24 cellular contexts compared by ENCODE assay signal in genomic region chr9:123584202-123585176, GRCh38.
DNase-seq lines count a peak whose midpoint lies in the region; ATAC-seq, FAIRE-seq and TF ChIP-seq lines count a peak whose summit lies in the region.
"Had no signal": no experiment of that assay in that cellular context is flagged by ENCODE, and none has a peak within 500 bp of the region (broad histone marks: within the 10 kb centered on the region; RNA-seq: fewer than 3 reads in every experiment).

No MANE protein-coding gene starts in this region.

- no TSS peak for BruUV-seq in mammary epithelial cell (replicated peaks; lab: Mats Ljungman, UMichigan)

- H3K79me2 ChIP-seq in mammary epithelial cell (ENCODE audit: insufficient read depth, low read length): no peaks in the 10 kb centered on the region

- H3K4me1 ChIP-seq in mammary epithelial cell (ENCODE audit: insufficient read depth, low read length): no peaks in the 10 kb centered on the region
- no peaks in the 10 kb centered on the region for H3K4me1 ChIP-seq in lower lobe of right lung
- no peaks in the 10 kb centered on the region for H3K4me1 ChIP-seq in heart right ventricle
- H3K4me1 ChIP-seq: suprapubic skin had no signal

- ATAC-seq in lower lobe of right lung (peak; percentile 85 to 87), heart right ventricle (no peak)
- ATAC-seq: GM12878, K562, Right ventricle myocardium inferior, sciatic nerve had no signal

- H3K4me3 ChIP-seq in mammary epithelial cell (replicated peaks in 1 of 3; ENCODE audit: insufficient read depth in 1 of 3, low read depth in 2 of 3, low read length in 3 of 3) (no peak overlapping the region), lower lobe of right lung (no peak overlapping the region), WERI-Rb-1 (ENCODE audit: low read depth, low read length) (no peak overlapping the region), heart right ventricle (no peak overlapping the region)
- H3K4me3 ChIP-seq: dorsolateral prefrontal cortex, GM12878, K562, suprapubic skin had no signal

- H3K4me2 ChIP-seq in mammary epithelial cell (ENCODE audit: insufficient read depth, low read depth, low read length): no peak overlapping the region

- H3K36me3 ChIP-seq in mammary epithelial cell (ENCODE audit: insufficient read depth, low read length) (no peaks in the 10 kb centered on the region), lower lobe of right lung (no peaks in the 10 kb centered on the region), WERI-Rb-1 (peaks cover 5% of the 10 kb centered on the region), heart right ventricle (peaks cover 0 to 26% (median 0%) of the 10 kb centered on the region in 9 donors)

- FAIRE-seq in RCC 7860 (lab: Jason Lieb, UNC): no peak
- FAIRE-seq: frontal cortex, GM12878, islet of Langerhans, K562 had no signal

- intact Hi-C loops in mammary epithelial cell (cut with micrococcal nuclease) (no loop called here), lower lobe of right lung (cut with DNase I) (no loop called here), heart right ventricle (cut with DNase I) (no loop called here)

- in situ Hi-C loops in T47D (cut with HindIII; ENCODE audit: low pct_unique_long_range_greater_than_20kb, low sequenced_read_pairs) (no loop called here), mammary epithelial cell (cut with MboI; ENCODE audit: low sequenced_read_pairs in 2 of 2) (no loop called here)

- H3K9me3 ChIP-seq in mammary epithelial cell (replicated peaks; ENCODE audit: insufficient read depth, low read length) (no peaks in the 10 kb centered on the region), lower lobe of right lung (no peaks in the 10 kb centered on the region), WERI-Rb-1 (ENCODE audit: severe bottlenecking) (peaks cover 9% of the 10 kb centered on the region), heart right ventricle (peaks cover 0 to 23% (median 0%) of the 10 kb centered on the region in 11 donors)

- DNase-seq in T47D (ENCODE audit: low read depth in 1 of 2, low spot score in 1 of 2) (peak; percentile 44 to 80), mammary epithelial cell (no peak), NCI-H510A (lab: John Stamatoyannopoulos, UW) (peak; percentile 61), lower lobe of right lung (no peak), WERI-Rb-1 (no peak), RCC 7860 (ENCODE audit: low spot score) (no peak), heart right ventricle (no peak), HUDEP-2 (lab: John Stamatoyannopoulos, UW; ENCODE audit: unreplicated experiment in 76 of 76) (no peak)
- DNase-seq: activated CD4-positive, alpha-beta T cell treated with anti-CD3 and anti-CD28 coated beads for 48 hours; C1 segment of cervical spinal cord; caudate nucleus; dorsolateral prefrontal cortex; hypothalamus; MM.1S; NCI-H1930; NCI-H774; SW 1271 had no signal

- TF ChIP-seq CTCF in mammary epithelial cell (conservative IDR thresholded peaks at IDR 0.05 in 1 of 2, IDR thresholded peaks at IDR 0.05 in 1 of 2; ENCODE audit: extremely low read depth in 1 of 2, insufficient read depth in 1 of 2, low read depth in 1 of 2, low read length in 2 of 2): no peak
- TF ChIP-seq CTCF in lower lobe of right lung (IDR thresholded peaks at IDR 0.05): no peak
- TF ChIP-seq CTCF in WERI-Rb-1 (IDR thresholded peaks at IDR 0.05; ENCODE audit: low read depth, low read length): no peak
- no peak for TF ChIP-seq CTCF in heart right ventricle (IDR thresholded peaks at IDR 0.05)

- CTCF ChIA-PET in mammary epithelial cell (lab: Charles Lee; ENCODE audit: low non-redundant PET): no interaction called here

- H3K27me3 ChIP-seq in mammary epithelial cell (ENCODE audit: insufficient read depth, low read length) (no peaks in the 10 kb centered on the region), lower lobe of right lung (ENCODE audit: low read depth) (no peaks in the 10 kb centered on the region), WERI-Rb-1 (ENCODE audit: insufficient read depth, low read depth, severe bottlenecking) (no peaks in the 10 kb centered on the region), heart right ventricle (no peaks in the 10 kb centered on the region)
- H3K27me3 ChIP-seq: dorsolateral prefrontal cortex, suprapubic skin had no signal

- H3K27ac ChIP-seq in mammary epithelial cell (ENCODE audit: insufficient read depth, low read depth, low read length) (no peak overlapping the region), lower lobe of right lung (no peak overlapping the region), WERI-Rb-1 (no peak overlapping the region), heart right ventricle (no peak overlapping the region)
- H3K27ac ChIP-seq: suprapubic skin had no signal

- no peaks in the 10 kb centered on the region for H4K20me1 ChIP-seq in mammary epithelial cell (ENCODE audit: insufficient read depth, low read length)

- no peak overlapping the region for H3K9ac ChIP-seq in mammary epithelial cell (ENCODE audit: insufficient read depth, low read length)

- dilution Hi-C loops in mammary epithelial cell (cut with HindIII; ENCODE audit: low sequenced_read_pairs): no loop called here

- 70% methylated on average over 10 of the region's 10 CpGs for WGBS in mammary epithelial cell (ENCODE audit: low coverage, missing lambda C conversion rate)
- 94 to 96% methylated on average over 10 of the region's 10 CpGs for WGBS in heart right ventricle, 2 donors

- H2AFZ ChIP-seq in mammary epithelial cell (ENCODE audit: low read depth, low read length): no peak overlapping the region

Comparison
In these comparisons a context has a peak if more than half of its experiments do, and no peak if none do; other contexts are left out.
1. DNase-seq: peak in T47D (2 of 2) and NCI-H510A (single experiment); none in mammary epithelial cell (single experiment), lower lobe of right lung (single experiment), WERI-Rb-1 (single experiment), RCC 7860 (single experiment), heart right ventricle (0 of 2) and HUDEP-2 (0 of 76).
2. ATAC-seq: peak in lower lobe of right lung (2 of 2); none in heart right ventricle (0 of 8).